In genomic region chr4:10006604-10007435, GRCh38 we compare ENCODE assay signal across 8 cellular contexts. TPM values are rescaled to one million over a fixed set of nuclear protein-coding genes. Genes with fewer than 3 reads are reported as not detected.
DNase-seq lines count a peak whose midpoint lies in the region; ATAC-seq, FAIRE-seq and TF ChIP-seq lines count a peak whose summit lies in the region.

No MANE protein-coding gene starts in this region.

- H3K27ac Mint-ChIP-seq in activated B cell treated with CpG ODN at 0.5 μM for 24 hours, result peak overlapping the region; percentile 77

- intact Hi-C loops in activated B cell treated with CpG ODN at 0.5 μM for 24 hours (cut with micrococcal nuclease), result loop anchor here (5.0 kb wide), 1 partner anchor 35 kb away; no protein-coding TSS in a partner anchor
- intact Hi-C loops in kidney (cut with DNase I), result no loop called here
- intact Hi-C loops in upper lobe of right lung (cut with DNase I), result no loop called here
- intact Hi-C loops in posterior vena cava (cut with DNase I), result no loop called here

- H3K27me3 ChIP-seq in upper lobe of right lung, result no peaks in the 10 kb centered on the region

- DNase-seq in activated B cell treated with CpG ODN at 0.5 μM for 24 hours (no peak), kidney (peak; percentile 87), upper lobe of right lung (peak; percentile 75), putamen (ENCODE audit: low spot score) (no peak), NCI-H526 (lab: John Stamatoyannopoulos, UW) (no peak), posterior vena cava (ENCODE audit: low spot score) (no peak)

- peak; percentile 8 for FAIRE-seq in kidney (lab: Jason Lieb, UNC)

- peaks cover 24% of the 10 kb centered on the region for H3K4me1 Mint-ChIP-seq in activated B cell treated with CpG ODN at 0.5 μM for 24 hours

- ATAC-seq in GM18505 (IDR thresholded peaks at IDR 0.05; ENCODE audit: unreplicated experiment), result peak; percentile 15
- ATAC-seq in HG02852 (IDR thresholded peaks at IDR 0.05; ENCODE audit: unreplicated experiment), result peak; percentile 8
- ATAC-seq in activated B cell treated with CpG ODN at 0.5 μM for 24 hours (ENCODE audit: low read depth), result peak; percentile 42
- ATAC-seq in upper lobe of right lung, result peak; percentile 82

- no peak overlapping the region for H3K4me3 Mint-ChIP-seq in activated B cell treated with CpG ODN at 0.5 μM for 24 hours

- no peaks in the 10 kb centered on the region for H3K9me3 Mint-ChIP-seq in activated B cell treated with CpG ODN at 0.5 μM for 24 hours

- H3K4me3 ChIP-seq in kidney (ENCODE audit: low read length in 2 of 2) (peak overlapping the region; percentile 13 to 35), upper lobe of right lung (peak overlapping the region; percentile 32)

- H3K9ac ChIP-seq in kidney (ENCODE audit: low read length in 2 of 2), result peak overlapping the region in 1 of 2 donors; percentile 27

- no peaks in the 10 kb centered on the region for H3K27me3 Mint-ChIP-seq in activated B cell treated with CpG ODN at 0.5 μM for 24 hours

- peaks cover 25 to 51% of the 10 kb centered on the region in 2 donors for H3K4me1 ChIP-seq in kidney (ENCODE audit: control insufficient read depth in 1 of 2, insufficient read depth in 1 of 2, low read depth in 1 of 2, low read length in 2 of 2)
- peaks cover 35% of the 10 kb centered on the region for H3K4me1 ChIP-seq in upper lobe of right lung

- H3K27ac ChIP-seq in kidney (ENCODE audit: low read depth in 2 of 2, low read length in 2 of 2) (peak overlapping the region; percentile 85), upper lobe of right lung (peak overlapping the region; percentile 88)

- H3K36me3 ChIP-seq in kidney (ENCODE audit: control insufficient read depth in 1 of 2, insufficient read depth in 2 of 2, low read length in 2 of 2) (peaks cover 3 to 31% of the 10 kb centered on the region in 2 donors), upper lobe of right lung (no peaks in the 10 kb centered on the region)

- no peaks in the 10 kb centered on the region for H3K36me3 Mint-ChIP-seq in activated B cell treated with CpG ODN at 0.5 μM for 24 hours (ENCODE audit: low read depth)

- POLR2A ChIA-PET in activated B cell treated with CpG ODN at 0.5 μM for 24 hours (lab: Charles Lee), result interaction anchor here (2.6 kb wide), 1 partner anchor 110 kb away, joined by 10 read pairs; the partner anchor contains the start of gene WDR1

- H3K9me3 ChIP-seq in kidney (ENCODE audit: control insufficient read depth in 1 of 2, low read length in 2 of 2) (no peaks in the 10 kb centered on the region), upper lobe of right lung (no peaks in the 10 kb centered on the region)

- no peak for TF ChIP-seq POLR2A in GM18505 (IDR thresholded peaks at IDR 0.05; ENCODE audit: borderline replicate concordance, extremely low read depth, insufficient read depth, insufficient read length)

- CTCF ChIA-PET in activated B cell treated with CpG ODN at 0.5 μM for 24 hours (lab: Charles Lee), result interaction anchor here (1.0 kb wide), 1 partner anchor 9 kb away, joined by 4 read pairs; no protein-coding TSS in a partner anchor

- TF ChIP-seq CTCF in activated B cell treated with CpG ODN at 0.5 μM for 24 hours (IDR thresholded peaks at IDR 0.05) (no peak), kidney (IDR thresholded peaks at IDR 0.05; ENCODE audit: borderline replicate concordance, extremely low read depth, insufficient read depth) (no peak), upper lobe of right lung (IDR thresholded peaks at IDR 0.05) (no peak)

RNA-seq across cellular contexts. Expression of gene SLC2A9, which starts 14.5 kb away (rescaled TPM):
- total RNA-seq in activated B cell treated with CpG ODN at 0.5 μM for 24 hours (1.1 and 1.2 TPM in 2 replicates), kidney (47.6 TPM), upper lobe of right lung (19.0 TPM), posterior vena cava (10 to 100 TPM in 1 of 2 donors, 1 to 10 TPM in 1; 8.4 to 10.3 TPM)
- 41.5 TPM for polyA plus RNA-seq in kidney (ENCODE audit: insufficient read depth, low read depth, low replicate concordance)

Comparison
In these comparisons a context has a peak if more than half of its experiments do, and no peak if none do; other contexts are left out.
1. ATAC-seq: peak in every context shown above with its lines; median percentile 82 in upper lobe of right lung; 42 in activated B cell treated with CpG ODN at 0.5 μM for 24 hours; 15 in GM18505; 8 in HG02852.
2. DNase-seq: peak in kidney (single experiment) and upper lobe of right lung (single experiment); none in activated B cell treated with CpG ODN at 0.5 μM for 24 hours (single experiment), putamen (single experiment), NCI-H526 (0 of 2) and posterior vena cava (single experiment).